Comparison of ENCODE assay signal across 8 cellular contexts in genomic region chr1:154178006-154178405, GRCh38. TPM values are rescaled to one million over a fixed set of nuclear protein-coding genes. Genes with fewer than 3 reads are reported as not detected.
DNase-seq lines count a peak whose midpoint lies in the region; ATAC-seq and TF ChIP-seq lines count a peak whose summit lies in the region.

No MANE protein-coding gene starts in this region.

- no peaks in the 10 kb centered on the region for H3K27me3 Mint-ChIP-seq in activated T-cell treated with anti-CD3 and anti-CD28 coated beads, Interleukin-2, amount 50 U/mL, for 4 hours (ENCODE audit: low read depth)
- H3K27me3 Mint-ChIP-seq in glutamatergic neuron (ENCODE audit: unreplicated experiment), result peaks cover 4% of the 10 kb centered on the region

- peaks cover 66% of the 10 kb centered on the region for H3K4me1 Mint-ChIP-seq in activated T-cell treated with anti-CD3 and anti-CD28 coated beads, Interleukin-2, amount 50 U/mL, for 4 hours (ENCODE audit: low read depth)
- H3K4me1 Mint-ChIP-seq in glutamatergic neuron (ENCODE audit: low read depth, unreplicated experiment), result peaks cover 35% of the 10 kb centered on the region

- in situ Hi-C loops in G401 (cut with HindIII; ENCODE audit: low sequenced_read_pairs), result no loop called here

- TF ChIP-seq CTCF in glutamatergic neuron (IDR thresholded peaks at IDR 0.05; ENCODE audit: partially characterized antibody, unreplicated experiment), result no peak

- no peaks in the 10 kb centered on the region for H3K9me3 Mint-ChIP-seq in activated T-cell treated with anti-CD3 and anti-CD28 coated beads, Interleukin-2, amount 50 U/mL, for 4 hours
- H3K9me3 Mint-ChIP-seq in glutamatergic neuron (ENCODE audit: unreplicated experiment), result no peaks in the 10 kb centered on the region

- peak; percentile 23 for DNase-seq in activated T-cell treated with anti-CD3 and anti-CD28 coated beads for 4 hours
- DNase-seq in activated T-cell treated with anti-CD3 and anti-CD28 coated beads, Interleukin-2, amount 50 U/mL, for 1 hour, result no peak
- peak; percentile 14 for DNase-seq in activated T-cell treated with anti-CD3 and anti-CD28 coated beads, Interleukin-2, amount 50 U/mL, for 4 hours
- DNase-seq in glutamatergic neuron, result no peak
- peak; percentile 43 for DNase-seq in superior temporal gyrus (ENCODE audit: extremely low spot score)
- no peak for DNase-seq in G401 (ENCODE audit: low spot score)
- DNase-seq in NCI-H510A treated with DMSO at 0.1 percent for 48 hours (lab: John Stamatoyannopoulos, UW), result no peak

- ATAC-seq in activated T-cell treated with anti-CD3 and anti-CD28 coated beads, Interleukin-2, amount 50 U/mL, for 4 hours, result no peak
- no peak for ATAC-seq in GM21737 (IDR thresholded peaks at IDR 0.05; ENCODE audit: unreplicated experiment)

- H3K27ac Mint-ChIP-seq in glutamatergic neuron (ENCODE audit: unreplicated experiment), result no peak overlapping the region

- peak overlapping the region; percentile 100 for H3K4me3 Mint-ChIP-seq in activated T-cell treated with anti-CD3 and anti-CD28 coated beads, Interleukin-2, amount 50 U/mL, for 4 hours
- H3K4me3 Mint-ChIP-seq in glutamatergic neuron (ENCODE audit: unreplicated experiment), result peak overlapping the region; percentile 2

- H3K36me3 Mint-ChIP-seq in activated T-cell treated with anti-CD3 and anti-CD28 coated beads, Interleukin-2, amount 50 U/mL, for 4 hours (ENCODE audit: insufficient read depth), result peaks cover 33% of the 10 kb centered on the region
- no peaks in the 10 kb centered on the region for H3K36me3 Mint-ChIP-seq in glutamatergic neuron (ENCODE audit: unreplicated experiment)

RNA-seq across cellular contexts. Expression of gene TPM3, which starts 13.9 kb away (rescaled TPM):
- total RNA-seq in activated T-cell treated with anti-CD3 and anti-CD28 coated beads, Interleukin-2, amount 50 U/mL, for 4 hours, result 100 to 1,000 TPM; 788 to 834 (median 808) TPM
- total RNA-seq in glutamatergic neuron (ENCODE audit: unreplicated experiment), result 392 TPM
- 384 and 782 TPM in 2 replicates for total RNA-seq in G401 (2014; rRNA removed; shearing (Covaris generic))

RNA-seq across cellular contexts. Expression of gene NUP210L, which starts 23.1 kb away (rescaled TPM):
- under 1 TPM; 0.05 to 0.08 (median 0.08) TPM for total RNA-seq in activated T-cell treated with anti-CD3 and anti-CD28 coated beads, Interleukin-2, amount 50 U/mL, for 4 hours
- total RNA-seq in glutamatergic neuron (ENCODE audit: unreplicated experiment), result 0.10 TPM
- not detected in 2 replicates for total RNA-seq in G401 (2014; rRNA removed; shearing (Covaris generic))

RNA-seq across cellular contexts. Expression of gene CFAP141, which starts 28.1 kb away (rescaled TPM):
- total RNA-seq in activated T-cell treated with anti-CD3 and anti-CD28 coated beads, Interleukin-2, amount 50 U/mL, for 4 hours, result not detected
- total RNA-seq in glutamatergic neuron (ENCODE audit: unreplicated experiment), result not detected
- total RNA-seq in G401 (2014; rRNA removed; shearing (Covaris generic)), result not detected in 2 replicates

RNA-seq across cellular contexts. Expression of gene UBAP2L, which starts 42.7 kb away (rescaled TPM):
- 100 to 1,000 TPM; 299 to 328 (median 318) TPM for total RNA-seq in activated T-cell treated with anti-CD3 and anti-CD28 coated beads, Interleukin-2, amount 50 U/mL, for 4 hours
- 259 TPM for total RNA-seq in glutamatergic neuron (ENCODE audit: unreplicated experiment)
- total RNA-seq in G401 (2014; rRNA removed; shearing (Covaris generic)), result 120 and 209 TPM in 2 replicates

Comparison
In these comparisons a context has a peak if more than half of its experiments do, and no peak if none do; other contexts are left out.
1. DNase-seq: peak in activated T-cell treated with anti-CD3 and anti-CD28 coated beads for 4 hours (single experiment), activated T-cell treated with anti-CD3 and anti-CD28 coated beads, Interleukin-2, amount 50 U/mL, for 4 hours (single experiment) and superior temporal gyrus (single experiment); none in activated T-cell treated with anti-CD3 and anti-CD28 coated beads, Interleukin-2, amount 50 U/mL, for 1 hour (single experiment), glutamatergic neuron (single experiment), G401 (single experiment) and NCI-H510A treated with DMSO at 0.1 percent for 48 hours (single experiment).